Comparison of ENCODE assay signal across 12 cellular contexts in genomic region chr12:108526482-108527234, GRCh38. TPM values are rescaled to one million over a fixed set of nuclear protein-coding genes. Genes with fewer than 3 reads are reported as not detected.
DNase-seq lines count a peak whose midpoint lies in the region; ATAC-seq and TF ChIP-seq lines count a peak whose summit lies in the region.
"Had no signal": no experiment of that assay in that cellular context is flagged by ENCODE, and none has a peak within 500 bp of the region (broad histone marks: within the 10 kb centered on the region; RNA-seq: fewer than 3 reads in every experiment).

No MANE protein-coding gene starts in this region.

- H3K4me1 Mint-ChIP-seq in activated CD8-positive, alpha-beta T cell treated with anti-CD3 and anti-CD28 coated beads for 36 hours (ENCODE audit: low read depth): peaks cover 6% of the 10 kb centered on the region

- no peaks in the 10 kb centered on the region for H3K4me1 ChIP-seq in foreskin keratinocyte
- H3K4me1 ChIP-seq: colonic mucosa had no signal

- intact Hi-C loops in activated CD8-positive, alpha-beta T cell treated with anti-CD3 and anti-CD28 coated beads for 36 hours (cut with micrococcal nuclease): no loop called here

- in situ Hi-C loops in GM13976 (cut with MboI; ENCODE audit: low sequenced_read_pairs, unreplicated experiment): no loop called here

- peak; percentile 45 for ATAC-seq in activated CD8-positive, alpha-beta T cell treated with anti-CD3 and anti-CD28 coated beads for 36 hours
- ATAC-seq in foreskin keratinocyte (peak; percentile 43), GM19324 (IDR thresholded peaks at IDR 0.05; ENCODE audit: low FRiP score, unreplicated experiment) (no peak), HG03354 (IDR thresholded peaks at IDR 0.05; ENCODE audit: poor library complexity, severe bottlenecking, unreplicated experiment) (no peak)

- no peaks in the 10 kb centered on the region for H3K9me3 Mint-ChIP-seq in activated CD8-positive, alpha-beta T cell treated with anti-CD3 and anti-CD28 coated beads for 36 hours
- H3K9me3 Mint-ChIP-seq: T-helper 2 cell treated with Interferon-gamma antibody and Interleukin-4, amounts not matched to agents 5 μg/mL and 100 μg/mL, for 36 hours had no signal

- DNase-seq in AG09309 (ENCODE audit: low read depth) (no peak), foreskin keratinocyte (no peak), GM13976 (ENCODE audit: low spot score) (no peak)
- no peak for DNase-seq in activated CD8-positive, alpha-beta T cell treated with anti-CD3 and anti-CD28 coated beads for 36 hours
- DNase-seq in effector CD8-positive, alpha-beta T cell (lab: John Stamatoyannopoulos, UW): no peak
- DNase-seq: activated T-cell treated with anti-CD3 and anti-CD28 coated beads for 4 hours, colonic mucosa had no signal

- POLR2A ChIA-PET in activated CD8-positive, alpha-beta T cell treated with anti-CD3 and anti-CD28 coated beads for 36 hours (lab: Charles Lee): interaction anchor here (1.2 to 1.4 kb wide), 2 partner anchors 9 to 32 kb away, joined by 3 read pairs; no protein-coding TSS in a partner anchor

- TF ChIP-seq CTCF in AG09309 (IDR thresholded peaks at IDR 0.05; ENCODE audit: control insufficient read depth, insufficient read depth, low read depth, low read length, missing control alignments) (peak; percentile 13), GM12872 (IDR thresholded peaks at IDR 0.05; ENCODE audit: insufficient read depth, low read depth, low read length) (peak; percentile 2; the same call in 1 of the 3 replicates), foreskin keratinocyte (conservative IDR thresholded peaks at IDR 0.05) (no peak), GM13976 (IDR thresholded peaks at IDR 0.05; ENCODE audit: borderline replicate concordance, control extremely low read depth, extremely low read depth, insufficient read depth, missing control alignments) (no peak)
- TF ChIP-seq CTCF in activated CD8-positive, alpha-beta T cell treated with anti-CD3 and anti-CD28 coated beads for 36 hours (IDR thresholded peaks at IDR 0.05): no peak

- H3K27ac Mint-ChIP-seq in activated CD8-positive, alpha-beta T cell treated with anti-CD3 and anti-CD28 coated beads for 36 hours: peak overlapping the region; percentile 9
- H3K27ac Mint-ChIP-seq: T-helper 2 cell treated with Interferon-gamma antibody and Interleukin-4, amounts not matched to agents 5 μg/mL and 100 μg/mL, for 36 hours had no signal

- H3K27me3 Mint-ChIP-seq in activated CD8-positive, alpha-beta T cell treated with anti-CD3 and anti-CD28 coated beads for 36 hours: no peaks in the 10 kb centered on the region

- peaks cover 59% of the 10 kb centered on the region for H3K36me3 Mint-ChIP-seq in activated CD8-positive, alpha-beta T cell treated with anti-CD3 and anti-CD28 coated beads for 36 hours (ENCODE audit: low read depth)

- no peak overlapping the region for H3K4me3 Mint-ChIP-seq in activated CD8-positive, alpha-beta T cell treated with anti-CD3 and anti-CD28 coated beads for 36 hours
- H3K4me3 Mint-ChIP-seq: T-helper 2 cell treated with Interferon-gamma antibody and Interleukin-4, amounts not matched to agents 5 μg/mL and 100 μg/mL, for 36 hours had no signal

- CTCF ChIA-PET in activated CD8-positive, alpha-beta T cell treated with anti-CD3 and anti-CD28 coated beads for 36 hours (lab: Charles Lee): interaction anchor here (1.0 to 1.4 kb wide), 2 partner anchors 13 to 14 kb away, joined by 3 to 4 read pairs; no protein-coding TSS in a partner anchor

- H3K27ac ChIP-seq in foreskin keratinocyte: no peak overlapping the region
- H3K27ac ChIP-seq: colonic mucosa, hepatocyte had no signal

- H3K4me3 ChIP-seq in AG09309 (ENCODE audit: control insufficient read depth, low read depth, low read length): no peak overlapping the region
- H3K4me3 ChIP-seq: colonic mucosa, hepatocyte had no signal

- H3K27me3 ChIP-seq in foreskin keratinocyte: no peaks in the 10 kb centered on the region
- H3K27me3 ChIP-seq: colonic mucosa, hepatocyte had no signal

RNA-seq across cellular contexts. Expression of gene FICD, which starts 11.6 kb away (rescaled TPM):
- total RNA-seq in activated CD8-positive, alpha-beta T cell treated with anti-CD3 and anti-CD28 coated beads for 36 hours: 1 to 10 TPM; 3.4 to 3.9 TPM
- total RNA-seq in foreskin keratinocyte: 2.0 and 2.8 TPM in 2 replicates
- polyA plus RNA-seq in foreskin keratinocyte: 0.87 and 1.00 TPM in 2 replicates

RNA-seq across cellular contexts. Expression of gene SART3, which starts 34.3 kb away (rescaled TPM):
- total RNA-seq in activated CD8-positive, alpha-beta T cell treated with anti-CD3 and anti-CD28 coated beads for 36 hours: 10 to 100 TPM; 80.1 to 81.4 TPM
- 50.0 and 54.9 TPM in 2 replicates for total RNA-seq in foreskin keratinocyte
- 15.2 and 18.8 TPM in 2 replicates for polyA plus RNA-seq in foreskin keratinocyte

RNA-seq across cellular contexts. Expression of gene ISCU, which starts 35.7 kb away (rescaled TPM):
- total RNA-seq in activated CD8-positive, alpha-beta T cell treated with anti-CD3 and anti-CD28 coated beads for 36 hours: 10 to 100 TPM; 69.4 to 70.5 TPM
- total RNA-seq in foreskin keratinocyte: 90.7 and 93.3 TPM in 2 replicates
- 105 and 115 TPM in 2 replicates for polyA plus RNA-seq in foreskin keratinocyte

Comparison
In these comparisons a context has a peak if more than half of its experiments do, and no peak if none do; other contexts are left out.
1. CTCF ChIP-seq: peak in AG09309 (single experiment) and GM12872 (single experiment); none in activated CD8-positive, alpha-beta T cell treated with anti-CD3 and anti-CD28 coated beads for 36 hours (single experiment), foreskin keratinocyte (single experiment) and GM13976 (single experiment).
2. ATAC-seq: peak in activated CD8-positive, alpha-beta T cell treated with anti-CD3 and anti-CD28 coated beads for 36 hours (single experiment) and foreskin keratinocyte (single experiment); none in GM19324 (single experiment) and HG03354 (single experiment).